8 cellular contexts compared by ENCODE assay signal in the genomic region with DNA sequence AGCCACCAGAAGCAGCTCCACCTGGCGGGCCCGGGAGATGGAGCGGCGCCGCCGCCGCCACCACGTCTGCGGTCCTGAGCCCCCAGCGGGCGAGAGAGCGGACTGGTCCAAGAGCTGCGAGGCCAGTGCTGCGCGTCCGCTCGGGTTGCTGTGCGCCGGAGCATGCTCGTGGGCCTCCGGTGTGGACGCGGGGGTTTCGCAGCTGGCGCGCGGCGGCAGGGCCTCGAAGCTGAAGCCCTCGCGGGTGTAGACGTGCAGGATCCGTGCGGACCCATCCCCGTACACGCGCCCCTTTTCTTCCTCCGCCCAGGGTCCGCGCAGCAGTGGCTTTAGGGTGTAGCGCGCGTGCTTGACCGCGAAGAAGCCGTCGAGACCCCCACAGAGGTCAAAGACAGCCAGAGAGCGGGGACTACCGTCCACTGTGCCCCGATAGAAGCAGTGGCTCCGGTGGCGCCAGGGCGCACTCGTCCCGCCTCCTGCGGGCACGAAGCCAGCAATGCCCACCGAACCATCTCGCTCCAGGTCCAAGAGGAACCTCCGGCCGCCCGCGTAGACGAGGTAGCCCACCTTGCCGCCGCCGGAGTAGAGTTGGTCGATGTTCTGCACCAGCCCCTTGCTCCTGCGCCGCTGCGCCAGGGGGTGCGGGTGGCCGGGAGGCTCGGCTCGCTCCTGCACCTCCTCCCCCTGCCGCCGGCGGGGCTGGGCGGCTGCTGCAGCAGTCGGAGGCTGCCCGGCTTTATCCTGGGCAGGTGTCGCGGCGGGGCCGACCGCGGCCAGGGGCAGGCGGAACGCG. TPM values are rescaled to one million over a fixed set of nuclear protein-coding genes. Genes with fewer than 3 reads are reported as not detected.
A peak's percentile ranks its signal among the peaks of the same experiment; 100 is the strongest.
DNase-seq lines count a peak whose midpoint lies in the region; ATAC-seq, FAIRE-seq and TF ChIP-seq lines count a peak whose summit lies in the region.

No MANE protein-coding gene starts in this region.

- H3K4me1 ChIP-seq in NT2/D1 (ENCODE audit: insufficient read depth, insufficient read length) = peaks cover 6% of the 10 kb centered on the region

- H3K9me3 ChIP-seq in NT2/D1 (ENCODE audit: insufficient read depth, low read length) = peaks cover 11% of the 10 kb centered on the region; the same call in 1 of the 2 replicates

- H3K9ac ChIP-seq in NT2/D1 (ENCODE audit: insufficient read length, low read depth) = peak overlapping the region; percentile 61

- peak overlapping the region; percentile 66 for H3K4me3 ChIP-seq in NT2/D1 (ENCODE audit: insufficient read length, low read depth)

- DNase-seq in COR-L47 (lab: John Stamatoyannopoulos, UW) (peak; percentile 22), NT2/D1 (ENCODE audit: low read depth, low spot score) (no peak), frontal cortex (ENCODE audit: low spot score in 2 of 2) (peak; percentile 23 to 37), omental fat pad (ENCODE audit: low spot score) (peak; percentile 24), NCI-H774 (lab: John Stamatoyannopoulos, UW) (no peak)

- H3K27me3 ChIP-seq in NT2/D1 (ENCODE audit: insufficient read depth, insufficient read length) = peaks cover 62% of the 10 kb centered on the region

- ATAC-seq in omental fat pad (ENCODE audit: low FRiP score) (peak; percentile 44), HG03196 (IDR thresholded peaks at IDR 0.05; ENCODE audit: unreplicated experiment) (no peak), GM21619 (IDR thresholded peaks at IDR 0.05; ENCODE audit: unreplicated experiment) (no peak), GM21576 (IDR thresholded peaks at IDR 0.05; ENCODE audit: unreplicated experiment) (no peak)

- no peaks in the 10 kb centered on the region for H3K36me3 ChIP-seq in NT2/D1 (ENCODE audit: insufficient read depth, insufficient read length, low read length)

- no peak for FAIRE-seq in frontal cortex (lab: Jason Lieb, UNC)

- TF ChIP-seq CTCF in omental fat pad (IDR thresholded peaks at IDR 0.05) = no peak

RNA-seq across cellular contexts. Expression of a gene that starts 1.1 kb away (rescaled TPM):
- 1.6 TPM for total RNA-seq in frontal cortex
- total RNA-seq in omental fat pad = 10 to 100 TPM; 28.4 to 91.4 (median 47.4) TPM

Comparison
In these comparisons a context has a peak if more than half of its experiments do, and no peak if none do; other contexts are left out.
1. DNase-seq: peak in COR-L47 (single experiment), frontal cortex (2 of 2) and omental fat pad (single experiment); none in NT2/D1 (single experiment) and NCI-H774 (single experiment).
2. RNA of a gene that starts 1.1 kb away (total RNA-seq): 28.4 to 91.4 TPM in omental fat pad; 1.6 TPM in frontal cortex (single experiment); every median in the first group is over 10 times any median in the second.